Comparison of ENCODE assay signal across 10 cellular contexts in genomic region chr7:129845178-129845971, GRCh38.
A peak's percentile ranks its signal among the peaks of the same experiment; 100 is the strongest.
DNase-seq lines count a peak whose midpoint lies in the region; ATAC-seq and TF ChIP-seq lines count a peak whose summit lies in the region.
"Had no signal": no experiment of that assay in that cellular context is flagged by ENCODE, and none has a peak within 500 bp of the region (broad histone marks: within the 10 kb centered on the region; RNA-seq: fewer than 3 reads in every experiment).

No MANE protein-coding gene starts in this region.

- peaks cover 9% of the 10 kb centered on the region; the same call in 1 of the 2 replicates for H3K4me1 ChIP-seq in HEK293 (ENCODE audit: control insufficient read depth, insufficient read depth, low read length)
- H3K4me1 ChIP-seq in left ventricle myocardium inferior, result peaks cover 86% of the 10 kb centered on the region
- peaks cover 38% of the 10 kb centered on the region for H3K4me1 ChIP-seq in CD8-positive, alpha-beta T cell (ENCODE audit: insufficient read depth, low read length)

- H3K27me3 Mint-ChIP-seq in T-helper 17 cell, result no peaks in the 10 kb centered on the region
- H3K27me3 Mint-ChIP-seq in CD8-positive, alpha-beta T cell (ENCODE audit: low read depth), result no peaks in the 10 kb centered on the region

- POLR2A ChIA-PET in HEK293 (lab: Yijun Ruan, JAX), result no interaction called here
- POLR2A ChIA-PET in CD8-positive, alpha-beta T cell (lab: Charles Lee), result interaction anchor here (1.3 kb wide), 1 partner anchor 11 kb away, joined by 3 read pairs; no protein-coding TSS in a partner anchor

- no peaks in the 10 kb centered on the region for H3K36me3 ChIP-seq in HEK293 (ENCODE audit: control insufficient read depth in 2 of 2, insufficient read depth in 1 of 2, low read length in 2 of 2)
- no peaks in the 10 kb centered on the region for H3K36me3 ChIP-seq in left ventricle myocardium inferior
- H3K36me3 ChIP-seq in CD8-positive, alpha-beta T cell (ENCODE audit: insufficient read depth, low read length), result no peaks in the 10 kb centered on the region

- H3K9me3 ChIP-seq in HEK293 (ENCODE audit: control insufficient read depth, insufficient read depth, low read depth, low read length) (no peaks in the 10 kb centered on the region), T-helper 17 cell (ENCODE audit: control insufficient read depth, low read length, poor library complexity, severe bottlenecking) (no peaks in the 10 kb centered on the region), left ventricle myocardium inferior (replicated peaks) (no peaks in the 10 kb centered on the region)
- no peaks in the 10 kb centered on the region for H3K9me3 ChIP-seq in CD8-positive, alpha-beta T cell (ENCODE audit: low read length)

- peaks cover 34% of the 10 kb centered on the region for H3K4me1 Mint-ChIP-seq in T-helper 17 cell
- H3K4me1 Mint-ChIP-seq in CD8-positive, alpha-beta T cell (ENCODE audit: low read depth), result peaks cover 62% of the 10 kb centered on the region

- DNase-seq in A172 (ENCODE audit: low spot score), result peak; percentile 82
- DNase-seq in T-helper 17 cell, result no peak
- DNase-seq in left ventricle myocardium inferior, result no peak
- no peak for DNase-seq in hippocampal formation (lab: John Stamatoyannopoulos, UW)
- no peak for DNase-seq in CD8-positive, alpha-beta T cell
- no peak for DNase-seq in NCI-H1092 treated with DMSO at 0.1 percent for 48 hours (lab: John Stamatoyannopoulos, UW)
- DNase-seq: DMS 273 treated with DMSO at 0.1 percent for 48 hours; stimulated activated CD4-positive, alpha-beta T cell treated with anti-CD3 and anti-CD28 coated beads, Interleukin-4, amount 100 ng/mL, for 4 hours had no signal

- H3K36me3 Mint-ChIP-seq in T-helper 17 cell (ENCODE audit: low read depth), result peaks cover 4% of the 10 kb centered on the region
- peaks cover 13% of the 10 kb centered on the region for H3K36me3 Mint-ChIP-seq in CD8-positive, alpha-beta T cell

- ATAC-seq in T-helper 17 cell (no peak), GM18873 (IDR thresholded peaks at IDR 0.05; ENCODE audit: low FRiP score, unreplicated experiment) (no peak)
- no peak for ATAC-seq in CD8-positive, alpha-beta T cell

- H3K27ac ChIP-seq in HEK293 (ENCODE audit: extremely low read depth, low read depth, low read length), result no peak overlapping the region
- peak overlapping the region; percentile 44 for H3K27ac ChIP-seq in left ventricle myocardium inferior (replicated peaks)
- H3K27ac ChIP-seq in CD8-positive, alpha-beta T cell (ENCODE audit: low read depth, low read length), result no peak overlapping the region

- intact Hi-C loops in left ventricle myocardium inferior (cut with micrococcal nuclease), result no loop called here
- intact Hi-C loops in CD8-positive, alpha-beta T cell (cut with DNase I, micrococcal nuclease), result no loop called here

- no peak overlapping the region for H3K4me3 Mint-ChIP-seq in T-helper 17 cell
- H3K4me3 Mint-ChIP-seq in CD8-positive, alpha-beta T cell, result no peak overlapping the region

- no peaks in the 10 kb centered on the region for H3K27me3 ChIP-seq in left ventricle myocardium inferior (ENCODE audit: low read depth)
- H3K27me3 ChIP-seq in CD8-positive, alpha-beta T cell (ENCODE audit: insufficient read depth, low read length), result no peaks in the 10 kb centered on the region

- CTCF ChIA-PET in HEK293 (lab: Yijun Ruan, JAX), result no interaction called here
- CTCF ChIA-PET in CD8-positive, alpha-beta T cell (lab: Charles Lee), result interaction anchor here (2.2 kb wide), 1 partner anchor 14 kb away, joined by 6 read pairs; no protein-coding TSS in a partner anchor

- H3K4me3 ChIP-seq in HEK293 (ENCODE audit: low read depth, low read length) (no peak overlapping the region), left ventricle myocardium inferior (no peak overlapping the region)
- no peak overlapping the region for H3K4me3 ChIP-seq in CD8-positive, alpha-beta T cell (ENCODE audit: low read depth, low read length)

- peak overlapping the region; percentile 57 for H3K27ac Mint-ChIP-seq in T-helper 17 cell
- H3K27ac Mint-ChIP-seq in CD8-positive, alpha-beta T cell, result no peak overlapping the region

- no peaks in the 10 kb centered on the region for H3K9me3 Mint-ChIP-seq in CD8-positive, alpha-beta T cell

- TF ChIP-seq CTCF in HEK293 (tag by site-specific recombination; IDR thresholded peaks at IDR 0.05), result no peak
- no peak for TF ChIP-seq CTCF in left ventricle myocardium inferior (IDR thresholded peaks at IDR 0.05; ENCODE audit: borderline replicate concordance)
- no peak for TF ChIP-seq CTCF in CD8-positive, alpha-beta T cell (IDR thresholded peaks at IDR 0.05)

TF ChIP-seq in HEK293, 187 proteins besides CTCF, POLR2A, EP300 and RAD21:
- 0 out of 2 replicates have a peak, but pooled peaks have one; percentile 37 for TF ChIP-seq FEZF1 (tag by site-specific recombination; IDR thresholded peaks at IDR 0.05)
- no peak for TF ChIP-seq ZNF621 (tag by site-specific recombination; IDR thresholded peaks at IDR 0.05)
- TF ChIP-seq, protein P1, sequence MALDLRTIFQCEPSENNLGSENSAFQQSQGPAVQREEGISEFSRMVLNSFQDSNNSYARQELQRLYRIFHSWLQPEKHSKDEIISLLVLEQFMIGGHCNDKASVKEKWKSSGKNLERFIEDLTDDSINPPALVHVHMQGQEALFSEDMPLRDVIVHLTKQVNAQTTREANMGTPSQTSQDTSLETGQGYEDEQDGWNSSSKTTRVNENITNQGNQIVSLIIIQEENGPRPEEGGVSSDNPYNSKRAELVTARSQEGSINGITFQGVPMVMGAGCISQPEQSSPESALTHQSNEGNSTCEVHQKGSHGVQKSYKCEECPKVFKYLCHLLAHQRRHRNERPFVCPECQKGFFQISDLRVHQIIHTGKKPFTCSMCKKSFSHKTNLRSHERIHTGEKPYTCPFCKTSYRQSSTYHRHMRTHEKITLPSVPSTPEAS (tag by site-specific recombination; IDR thresholded peaks at IDR 0.05), result no peak
- no peak for TF ChIP-seq ZNF121 (tag by site-specific recombination; IDR thresholded peaks at IDR 0.05)
